1 cellular context compared by ENCODE assay signal in the genomic region with DNA sequence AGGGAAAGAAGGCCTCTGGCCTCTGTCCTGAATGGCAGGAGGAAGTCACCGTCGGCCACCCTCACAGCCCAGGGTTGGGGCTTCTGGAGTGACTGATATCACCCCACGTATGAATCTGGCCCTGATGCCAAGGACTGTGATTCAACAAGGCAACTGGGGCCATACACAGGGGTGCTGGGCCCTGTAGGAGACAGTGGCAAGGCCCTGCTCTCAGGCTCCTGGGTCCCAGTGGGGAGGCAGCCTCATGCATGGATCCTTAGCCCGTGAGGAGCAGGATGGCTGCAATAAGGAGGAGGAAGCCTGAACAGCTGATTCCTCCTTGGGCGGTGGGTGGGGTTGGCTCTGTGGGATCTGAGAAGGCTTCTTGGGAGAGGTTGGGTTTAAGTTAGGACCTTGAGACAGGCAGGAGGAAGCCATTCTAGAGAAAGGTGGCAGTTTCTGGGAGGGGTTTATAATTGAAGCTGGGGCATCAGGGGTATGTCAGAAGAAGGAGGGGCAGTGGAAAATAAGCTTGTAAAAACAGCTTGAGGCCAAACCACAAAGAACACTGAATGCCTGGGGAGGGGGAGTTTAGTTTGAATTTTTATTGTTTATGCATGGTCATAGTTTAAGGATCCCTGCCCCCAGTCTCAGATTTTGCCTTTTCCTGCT.
TF ChIP-seq lines count a peak whose summit lies in the region.

No MANE protein-coding gene starts in this region.

TF ChIP-seq in GM23338, 12 proteins besides CTCF, POLR2A, EP300 and RAD21 (continued from another document):
- TF ChIP-seq ZNF462 (CRISPR knock-in tag; IDR thresholded peaks at IDR 0.05) (no peak), EZH2phosphoT487 (IDR thresholded peaks at IDR 0.05; ENCODE audit: unreplicated experiment) (no peak), CREB1 (CRISPR knock-in tag; IDR thresholded peaks at IDR 0.05; ENCODE audit: low read depth) (no peak), EZH2 (IDR thresholded peaks at IDR 0.05; ENCODE audit: low read depth, unreplicated experiment) (no peak), ETS1 (IDR thresholded peaks at IDR 0.05) (no peak), STAT1 (IDR thresholded peaks at IDR 0.05; ENCODE audit: unreplicated experiment) (no peak), POLR2AphosphoS5 (IDR thresholded peaks at IDR 0.05; ENCODE audit: low read depth) (no peak), ZNF114 (CRISPR knock-in tag; IDR thresholded peaks at IDR 0.05) (no peak), ZNF331 (CRISPR knock-in tag; IDR thresholded peaks at IDR 0.05; ENCODE audit: low read depth) (no peak), JUNB (IDR thresholded peaks at IDR 0.05; ENCODE audit: unreplicated experiment) (no peak), REST (IDR thresholded peaks at IDR 0.05; ENCODE audit: unreplicated experiment) (no peak)
